Comparison of ENCODE assay signal across 8 cellular contexts in the genomic region with DNA sequence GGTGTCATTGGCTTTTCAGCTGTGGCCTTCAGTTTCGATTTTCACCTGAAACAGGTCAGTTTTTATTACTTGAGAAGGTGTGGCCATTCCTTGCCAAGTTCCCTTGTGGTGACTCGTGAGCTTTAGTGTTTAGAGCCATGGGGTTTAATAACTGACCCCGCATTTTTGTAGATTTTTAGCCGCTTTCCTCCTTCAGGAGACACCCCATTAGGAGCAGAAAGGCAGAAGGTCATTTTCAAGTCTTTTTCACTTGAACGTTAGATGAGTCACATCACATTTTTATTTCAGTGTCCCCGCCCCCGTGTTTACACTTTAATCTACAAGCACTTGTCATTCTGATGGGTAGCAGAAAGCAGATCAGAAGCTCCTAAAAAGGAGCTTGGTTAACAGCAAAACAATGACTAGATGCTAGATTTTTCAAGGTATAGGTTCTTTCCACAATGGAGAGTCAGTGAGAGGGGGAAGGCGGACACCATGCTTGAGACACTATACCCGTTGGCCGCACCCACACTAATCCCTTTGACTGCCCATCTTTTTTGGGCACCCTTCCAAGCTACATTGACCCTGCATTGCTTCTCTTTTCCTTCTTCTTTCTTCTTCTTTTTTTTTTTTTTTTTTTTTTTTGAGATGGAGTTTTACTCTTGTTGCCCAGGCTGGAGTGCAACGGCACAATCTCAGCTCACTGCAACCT.
DNase-seq lines count a peak whose midpoint lies in the region; ATAC-seq and TF ChIP-seq lines count a peak whose summit lies in the region.

No MANE protein-coding gene starts in this region.

- intact Hi-C loops in mammary epithelial cell (cut with micrococcal nuclease), result no loop called here

- H2BK120ac ChIP-seq in mesenchymal stem cell (ENCODE audit: low read depth, low read length), result no peak overlapping the region

- CTCF ChIA-PET in mammary epithelial cell (lab: Charles Lee; ENCODE audit: low non-redundant PET), result interaction anchor here (0.6 kb wide), 1 partner anchor 17 kb away, joined by 5 read pairs; no protein-coding TSS in a partner anchor

- H2AK5ac ChIP-seq in mesenchymal stem cell (ENCODE audit: low read length, severe bottlenecking), result no peak overlapping the region

- H3K4me2 ChIP-seq in mammary epithelial cell (ENCODE audit: insufficient read depth, low read depth, low read length), result no peak overlapping the region
- H3K4me2 ChIP-seq in mesenchymal stem cell (ENCODE audit: low read length, poor library complexity, severe bottlenecking), result no peak overlapping the region

- H3K79me2 ChIP-seq in mammary epithelial cell (ENCODE audit: insufficient read depth, low read length), result peaks cover 7% of the 10 kb centered on the region

- H3K27ac ChIP-seq in mammary epithelial cell (ENCODE audit: insufficient read depth, low read depth, low read length) (peak overlapping the region; percentile 36), mesenchymal stem cell (ENCODE audit: low read length, poor library complexity, severe bottlenecking) (peak overlapping the region; percentile 53), WERI-Rb-1 (no peak overlapping the region)

- H4K8ac ChIP-seq in mesenchymal stem cell (ENCODE audit: low read length), result no peak overlapping the region

- H3K4me3 ChIP-seq in MG63 (no peak overlapping the region), mammary epithelial cell (replicated peaks in 1 of 3; ENCODE audit: insufficient read depth in 1 of 3, low read depth in 2 of 3, low read length in 3 of 3) (no peak overlapping the region), mesenchymal stem cell (ENCODE audit: insufficient read depth in 1 of 2, low read depth in 1 of 2, low read length in 2 of 2) (no peak overlapping the region), WERI-Rb-1 (ENCODE audit: low read depth, low read length) (no peak overlapping the region)

- no peak overlapping the region for H3K4ac ChIP-seq in mesenchymal stem cell (ENCODE audit: low read depth in 1 of 2, low read length in 2 of 2)

- no peaks in the 10 kb centered on the region for H4K20me1 ChIP-seq in mammary epithelial cell (ENCODE audit: insufficient read depth, low read length)

- ATAC-seq in HG03025 (IDR thresholded peaks at IDR 0.05; ENCODE audit: low FRiP score, unreplicated experiment) (no peak), GM18870 (IDR thresholded peaks at IDR 0.05; ENCODE audit: unreplicated experiment) (no peak)

- TF ChIP-seq CTCF in mammary epithelial cell (conservative IDR thresholded peaks at IDR 0.05 in 1 of 2, IDR thresholded peaks at IDR 0.05 in 1 of 2; ENCODE audit: extremely low read depth in 1 of 2, insufficient read depth in 1 of 2, low read depth in 1 of 2, low read length in 2 of 2) (no peak), WERI-Rb-1 (IDR thresholded peaks at IDR 0.05; ENCODE audit: low read depth, low read length) (no peak)

- H3K27me3 ChIP-seq in MG63, result no peaks in the 10 kb centered on the region
- no peaks in the 10 kb centered on the region for H3K27me3 ChIP-seq in mammary epithelial cell (ENCODE audit: insufficient read depth, low read length)
- H3K27me3 ChIP-seq in mesenchymal stem cell (ENCODE audit: control insufficient read depth in 1 of 2, insufficient read depth in 1 of 2, low read length in 2 of 2), result no peaks in the 10 kb centered on the region
- H3K27me3 ChIP-seq in WERI-Rb-1 (ENCODE audit: insufficient read depth, low read depth, severe bottlenecking), result no peaks in the 10 kb centered on the region

- 67% methylated on average over 10 of the region's 11 CpGs for WGBS in mammary epithelial cell (ENCODE audit: low coverage, missing lambda C conversion rate)
- 25% methylated on average over 8 of the region's 11 CpGs for WGBS in mesenchymal stem cell

- DNase-seq in AG20443 (ENCODE audit: low spot score) (peak; percentile 25), MG63 (peak; percentile 48), mammary epithelial cell (peak; percentile 58), mesenchymal stem cell (peak; percentile 95), WERI-Rb-1 (no peak), putamen (ENCODE audit: low spot score) (no peak)

- H2BK12ac ChIP-seq in mesenchymal stem cell (ENCODE audit: low read length in 2 of 2), result peak overlapping the region in 1 of 2 experiments; percentile 30

- H2BK5ac ChIP-seq in mesenchymal stem cell (ENCODE audit: low read depth, low read length, poor library complexity, severe bottlenecking), result no peak overlapping the region

- no peak overlapping the region for H4K91ac ChIP-seq in mesenchymal stem cell (ENCODE audit: low read length)

- peaks cover 15% of the 10 kb centered on the region for H3K79me1 ChIP-seq in mesenchymal stem cell (replicated peaks; ENCODE audit: low read length, poor library complexity, severe bottlenecking)

- no peak overlapping the region for H3K9ac ChIP-seq in mammary epithelial cell (ENCODE audit: insufficient read depth, low read length)
- H3K9ac ChIP-seq in mesenchymal stem cell (ENCODE audit: low read length), result no peak overlapping the region

- H3K36me3 ChIP-seq in MG63, result peaks cover 81% of the 10 kb centered on the region
- peaks cover 20% of the 10 kb centered on the region for H3K36me3 ChIP-seq in mammary epithelial cell (ENCODE audit: insufficient read depth, low read length)
- peaks cover 14 to 76% of the 10 kb centered on the region in 2 experiments for H3K36me3 ChIP-seq in mesenchymal stem cell (ENCODE audit: control insufficient read depth in 1 of 2, insufficient read depth in 2 of 2, low read depth in 1 of 2, low read length in 2 of 2)
- peaks cover 8% of the 10 kb centered on the region for H3K36me3 ChIP-seq in WERI-Rb-1

- H2BK15ac ChIP-seq in mesenchymal stem cell (ENCODE audit: low read depth, poor library complexity, severe bottlenecking), result no peak overlapping the region

- H2AFZ ChIP-seq in mammary epithelial cell (ENCODE audit: low read depth, low read length) (no peak overlapping the region), mesenchymal stem cell (ENCODE audit: low read depth, low read length) (no peak overlapping the region)

- in situ Hi-C loops in mammary epithelial cell (cut with MboI; ENCODE audit: low sequenced_read_pairs in 2 of 2), result no loop called here

- H3K9me3 ChIP-seq in MG63, result no peaks in the 10 kb centered on the region
- H3K9me3 ChIP-seq in mammary epithelial cell (replicated peaks; ENCODE audit: insufficient read depth, low read length), result no peaks in the 10 kb centered on the region
- H3K9me3 ChIP-seq in mesenchymal stem cell (ENCODE audit: control insufficient read depth, low read length), result no peaks in the 10 kb centered on the region
- H3K9me3 ChIP-seq in WERI-Rb-1 (ENCODE audit: severe bottlenecking), result no peaks in the 10 kb centered on the region

- peak overlapping the region; percentile 29 to 54 for H3K18ac ChIP-seq in mesenchymal stem cell (ENCODE audit: low read depth in 1 of 2, low read length in 2 of 2)

- no peak overlapping the region for H3K23ac ChIP-seq in mesenchymal stem cell (ENCODE audit: low read length in 2 of 2)

- H3K14ac ChIP-seq in mesenchymal stem cell (ENCODE audit: low read length in 2 of 2), result no peak overlapping the region

- no TSS peak for BruUV-seq in mammary epithelial cell (replicated peaks; lab: Mats Ljungman, UMichigan)

- dilution Hi-C loops in mammary epithelial cell (cut with HindIII; ENCODE audit: low sequenced_read_pairs), result no loop called here

- H3K4me1 ChIP-seq in mammary epithelial cell (ENCODE audit: insufficient read depth, low read length) (peaks cover 61% of the 10 kb centered on the region), mesenchymal stem cell (ENCODE audit: control insufficient read depth, insufficient read depth, low read depth, low read length) (peaks cover 11% of the 10 kb centered on the region)

Comparison
In these comparisons a context has a peak if more than half of its experiments do, and no peak if none do; other contexts are left out.
1. DNase-seq: peak in AG20443 (single experiment), MG63 (single experiment), mammary epithelial cell (single experiment) and mesenchymal stem cell (single experiment); none in WERI-Rb-1 (single experiment) and putamen (single experiment).